Comparison of ENCODE assay signal across 9 cellular contexts in genomic region chr3:105473521-105474223, GRCh38.
DNase-seq lines count a peak whose midpoint lies in the region; ATAC-seq, FAIRE-seq and TF ChIP-seq lines count a peak whose summit lies in the region.
"Had no signal": no experiment of that assay in that cellular context is flagged by ENCODE, and none has a peak within 500 bp of the region (broad histone marks: within the 10 kb centered on the region; RNA-seq: fewer than 3 reads in every experiment).

No MANE protein-coding gene starts in this region.

- H3K4me1 ChIP-seq in CD8-positive, alpha-beta T cell (ENCODE audit: insufficient read depth, low read length), result no peaks in the 10 kb centered on the region
- no peaks in the 10 kb centered on the region for H3K4me1 ChIP-seq in prostate gland (replicated peaks)

- H3K9me3 Mint-ChIP-seq in CD8-positive, alpha-beta T cell, result peaks cover 12% of the 10 kb centered on the region

- H3K36me3 Mint-ChIP-seq in CD8-positive, alpha-beta T cell, result no peaks in the 10 kb centered on the region

- H3K27ac ChIP-seq in CD8-positive, alpha-beta T cell (ENCODE audit: low read depth, low read length), result no peak overlapping the region
- H3K27ac ChIP-seq in prostate gland, result no peak overlapping the region

- TF ChIP-seq POLR2A in prostate gland (IDR thresholded peaks at IDR 0.05), result no peak

- no peaks in the 10 kb centered on the region for H3K36me3 ChIP-seq in bronchial epithelial cell (ENCODE audit: control insufficient read depth, insufficient read depth, low read length)
- no peaks in the 10 kb centered on the region for H3K36me3 ChIP-seq in CD8-positive, alpha-beta T cell (ENCODE audit: insufficient read depth, low read length)
- H3K36me3 ChIP-seq in prostate gland, result no peaks in the 10 kb centered on the region

- ATAC-seq in HG02981 (IDR thresholded peaks at IDR 0.05; ENCODE audit: unreplicated experiment) (peak; percentile 88), HG03095 (IDR thresholded peaks at IDR 0.05; ENCODE audit: unreplicated experiment) (no peak)
- ATAC-seq in CD8-positive, alpha-beta T cell, result no peak

- H3K9me3 ChIP-seq in CD8-positive, alpha-beta T cell (ENCODE audit: low read length), result no peaks in the 10 kb centered on the region
- H3K9me3 ChIP-seq in prostate gland, result no peaks in the 10 kb centered on the region

- CTCF ChIA-PET in CD8-positive, alpha-beta T cell (lab: Charles Lee), result no interaction called here

- no peaks in the 10 kb centered on the region for H3K4me1 Mint-ChIP-seq in CD8-positive, alpha-beta T cell (ENCODE audit: low read depth)

- no peak overlapping the region for H3K27ac Mint-ChIP-seq in CD8-positive, alpha-beta T cell

- TF ChIP-seq CTCF in bronchial epithelial cell (IDR thresholded peaks at IDR 0.05; ENCODE audit: insufficient read depth, low read length, severe bottlenecking) (no peak), retinal pigment epithelial cell (conservative IDR thresholded peaks at IDR 0.05; ENCODE audit: low read depth, low read length) (no peak), prostate gland (IDR thresholded peaks at IDR 0.05) (no peak)
- no peak for TF ChIP-seq CTCF in CD8-positive, alpha-beta T cell (IDR thresholded peaks at IDR 0.05)

- intact Hi-C loops in CD8-positive, alpha-beta T cell (cut with DNase I, micrococcal nuclease), result no loop called here
- intact Hi-C loops in prostate gland (cut with DNase I), result no loop called here

- POLR2A ChIA-PET in CD8-positive, alpha-beta T cell (lab: Charles Lee), result no interaction called here

- H3K27me3 Mint-ChIP-seq in CD8-positive, alpha-beta T cell (ENCODE audit: low read depth), result no peaks in the 10 kb centered on the region

- H3K4me3 ChIP-seq in bronchial epithelial cell (ENCODE audit: low read depth, low read length) (no peak overlapping the region), retinal pigment epithelial cell (ENCODE audit: low read length) (no peak overlapping the region), prostate gland (no peak overlapping the region)
- no peak overlapping the region for H3K4me3 ChIP-seq in CD8-positive, alpha-beta T cell (ENCODE audit: low read depth, low read length)

- no peak for DNase-seq in GM19239 (ENCODE audit: insufficient read length, low spot score)
- peak; percentile 59 for DNase-seq in bronchial epithelial cell (ENCODE audit: low read depth)
- DNase-seq in retinal pigment epithelial cell (ENCODE audit: low read depth), result peak; percentile 100
- no peak for DNase-seq in activated CD4-positive, alpha-beta T cell treated with anti-CD3 and anti-CD28 coated beads, Interleukin-2, amount 50 U/mL, for 48 hours
- no peak for DNase-seq in CD8-positive, alpha-beta T cell
- DNase-seq in prostate gland (ENCODE audit: low spot score), result no peak
- DNase-seq: T-helper 9 cell had no signal

- no peak overlapping the region for H3K4me3 Mint-ChIP-seq in CD8-positive, alpha-beta T cell

- H3K27me3 ChIP-seq in bronchial epithelial cell (ENCODE audit: control insufficient read depth, insufficient read depth, low read length), result no peaks in the 10 kb centered on the region
- H3K27me3 ChIP-seq in CD8-positive, alpha-beta T cell (ENCODE audit: insufficient read depth, low read length), result no peaks in the 10 kb centered on the region
- H3K27me3 ChIP-seq in prostate gland (replicated peaks; ENCODE audit: insufficient read depth), result no peaks in the 10 kb centered on the region

- peak; percentile 42 for FAIRE-seq in GM19239 (lab: Jason Lieb, UNC)
- FAIRE-seq in bronchial epithelial cell (lab: Jason Lieb, UNC), result no peak

Comparison
In these comparisons a context has a peak if more than half of its experiments do, and no peak if none do; other contexts are left out.
1. DNase-seq: peak in bronchial epithelial cell (single experiment) and retinal pigment epithelial cell (single experiment); none in GM19239 (single experiment), activated CD4-positive, alpha-beta T cell treated with anti-CD3 and anti-CD28 coated beads, Interleukin-2, amount 50 U/mL, for 48 hours (0 of 2), CD8-positive, alpha-beta T cell (0 of 7) and prostate gland (single experiment).